In the genomic region with DNA sequence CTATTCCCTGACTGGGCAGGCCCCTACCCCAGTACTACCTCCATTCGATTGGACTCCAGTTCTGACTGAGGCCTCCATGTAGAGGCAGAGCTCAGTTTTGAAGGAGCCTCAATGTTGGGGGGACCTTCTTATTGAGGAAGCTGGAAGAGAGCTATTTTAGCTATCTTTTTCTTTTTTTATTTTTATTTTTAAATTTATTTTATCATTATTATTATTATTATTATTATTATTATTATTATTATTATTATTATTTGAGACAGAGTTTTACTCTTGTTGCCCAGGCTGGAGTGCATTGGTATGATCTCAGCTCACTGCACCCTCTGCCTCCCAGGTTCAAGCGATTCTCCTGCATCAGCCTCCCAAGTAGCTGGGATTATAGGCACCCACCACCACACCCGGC, we compare ENCODE assay signal across 5 cellular contexts. TPM values are rescaled to one million over a fixed set of nuclear protein-coding genes. Genes with fewer than 3 reads are reported as not detected.
"Had no signal": no experiment of that assay in that cellular context is flagged by ENCODE, and none has a peak within 500 bp of the region (broad histone marks: within the 10 kb centered on the region; RNA-seq: fewer than 3 reads in every experiment).

No MANE protein-coding gene starts in this region.

RNA-seq across cellular contexts. Expression of a gene that starts 55.2 kb away (rescaled TPM):
- total RNA-seq: stomach, subcutaneous adipose tissue, temporal lobe, thoracic aorta, vagina had no signal
